ENCODE assay signal across 37 cellular contexts in the genomic region with DNA sequence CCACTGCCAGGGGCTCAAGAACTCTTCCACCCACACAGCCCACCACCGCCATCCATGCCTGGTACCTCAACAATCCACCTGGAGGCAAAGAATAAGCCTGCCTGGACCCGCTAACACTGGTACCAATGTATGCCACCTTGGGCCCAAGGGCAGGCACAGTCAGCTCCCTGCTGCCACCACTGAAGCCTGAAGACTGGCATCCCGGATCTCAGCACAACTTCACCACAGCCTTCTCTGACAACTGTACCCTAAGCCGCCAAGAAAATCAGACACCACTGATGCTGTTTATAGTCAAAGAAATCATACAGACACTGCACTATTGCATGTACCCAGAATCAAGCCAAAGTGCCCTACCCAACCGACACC. TPM values are rescaled to one million over a fixed set of nuclear protein-coding genes. Genes with fewer than 3 reads are reported as not detected.
"Had no signal": no experiment of that assay in that cellular context is flagged by ENCODE, and none has a peak within 500 bp of the region (broad histone marks: within the 10 kb centered on the region; RNA-seq: fewer than 3 reads in every experiment).

No MANE protein-coding gene starts in this region.

- H3K27me3 ChIP-seq: body of pancreas, breast epithelium had no signal

- DNase-seq: activated B cell treated with CpG ODN at 0.5 μM for 24 hours; activated CD4-positive, alpha-beta memory T cell treated with anti-CD3 and anti-CD28 coated beads for 36 hours; activated CD4-positive, alpha-beta T cell treated with anti-CD3 and anti-CD28 coated beads for 4 hours; activated CD4-positive, alpha-beta T cell treated with anti-CD3 and anti-CD28 coated beads, Interleukin-2, amount 50 U/mL, for 1 hour; activated CD4-positive, CD25-positive, alpha-beta regulatory T cell treated with anti-CD3 and anti-CD28 coated beads, Interleukin-2, amount 50 U/mL, for 72 hours; activated CD8-positive, alpha-beta memory T cell treated with anti-CD3 and anti-CD28 coated beads, Interleukin-2, amount 50 U/mL, for 4 hours; activated gamma-delta T cell treated with Interleukin-2 at 50 U/mL for 16 hours; activated naive CD4-positive, alpha-beta T cell treated with anti-CD3 and anti-CD28 coated beads for 36 hours; activated T-cell treated with anti-CD3 and anti-CD28 coated beads for 4 hours; activated T-cell treated with anti-CD3 and anti-CD28 coated beads, Interleukin-2, amount 50 U/mL, for 4 hours; amygdala; body of pancreas; cerebellar nuclear complex; Kasumi-1; KG1; MG63; NCI-H1092; NCI-H1436 treated with DMSO at 0.1 percent for 48 hours; NCI-H1694 treated with DMSO at 0.1 percent for 48 hours; NCI-H2029; NCI-H510A; NCI-H526; NCI-H748 treated with DMSO at 0.1 percent for 48 hours; NK-92 treated with Interleukin-12 subunit alpha and Interleukin-12 subunit beta, amount 100 ng/mL, for 24 hours; PC-9; SIG-M5; SW 1271; T-helper 1 cell; T-helper 2 cell; T-helper 9 cell had no signal

- H3K27ac ChIP-seq: body of pancreas, breast epithelium, PC-9, RWPE1, VCaP had no signal

- ATAC-seq: activated naive CD4-positive, alpha-beta T cell treated with anti-CD3 and anti-CD28 coated beads, Interleukin-2, amount 50 U/mL, for 72 hours; activated T-cell treated with anti-CD3 and anti-CD28 coated beads, Interleukin-2, amount 50 U/mL, for 4 hours; body of pancreas; Right ventricle myocardium inferior; SK-N-SH treated with all-trans-retinoic acid at 6 μM for 48 hours had no signal

- H3K9me3 ChIP-seq: body of pancreas, breast epithelium, MG63 had no signal

- H3K4me3 ChIP-seq: body of pancreas, breast epithelium, MG63, PC-9 had no signal

- H3K4me1 ChIP-seq: body of pancreas, breast epithelium had no signal

- H3K36me3 ChIP-seq: breast epithelium, MG63 had no signal

RNA-seq across cellular contexts. Expression of gene IGSF11, which starts 56.3 kb away (rescaled TPM):
- total RNA-seq: activated B cell treated with CpG ODN at 0.5 μM for 24 hours; activated naive CD4-positive, alpha-beta T cell treated with anti-CD3 and anti-CD28 coated beads, Interleukin-2, amount 50 U/mL, for 72 hours; activated T-cell treated with anti-CD3 and anti-CD28 coated beads, Interleukin-2, amount 50 U/mL, for 4 hours; OCI-LY7; PC-9 had no signal
